Comparison of ENCODE assay signal across 1 cellular context in the genomic region with DNA sequence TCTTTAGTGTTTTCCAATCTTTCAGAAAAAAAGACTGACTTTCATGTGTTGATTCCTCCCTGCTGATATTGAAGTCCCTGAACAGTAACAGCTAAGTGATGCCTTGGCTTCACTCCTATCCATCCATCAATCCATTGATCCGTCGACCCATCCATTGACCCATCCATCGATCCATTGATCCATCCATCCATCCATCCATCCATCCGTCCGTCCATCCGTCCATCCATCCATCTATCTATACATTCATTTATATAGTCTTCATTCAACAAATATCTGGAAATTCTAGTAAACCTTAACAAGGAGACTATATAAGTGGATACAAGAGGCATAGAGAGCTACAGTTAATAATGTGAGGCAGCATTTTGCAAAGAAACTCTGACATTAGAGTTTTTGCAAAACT.
TF ChIP-seq lines count a peak whose summit lies in the region.

No MANE protein-coding gene starts in this region.

TF ChIP-seq in HEK293, 187 proteins besides CTCF, POLR2A, EP300 and RAD21:
- TF ChIP-seq, protein P1, sequence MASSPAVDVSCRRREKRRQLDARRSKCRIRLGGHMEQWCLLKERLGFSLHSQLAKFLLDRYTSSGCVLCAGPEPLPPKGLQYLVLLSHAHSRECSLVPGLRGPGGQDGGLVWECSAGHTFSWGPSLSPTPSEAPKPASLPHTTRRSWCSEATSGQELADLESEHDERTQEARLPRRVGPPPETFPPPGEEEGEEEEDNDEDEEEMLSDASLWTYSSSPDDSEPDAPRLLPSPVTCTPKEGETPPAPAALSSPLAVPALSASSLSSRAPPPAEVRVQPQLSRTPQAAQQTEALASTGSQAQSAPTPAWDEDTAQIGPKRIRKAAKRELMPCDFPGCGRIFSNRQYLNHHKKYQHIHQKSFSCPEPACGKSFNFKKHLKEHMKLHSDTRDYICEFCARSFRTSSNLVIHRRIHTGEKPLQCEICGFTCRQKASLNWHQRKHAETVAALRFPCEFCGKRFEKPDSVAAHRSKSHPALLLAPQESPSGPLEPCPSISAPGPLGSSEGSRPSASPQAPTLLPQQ (tag by site-specific recombination; IDR thresholded peaks at IDR 0.05): no peak
- TF ChIP-seq ZNF391 (tag by site-specific recombination; IDR thresholded peaks at IDR 0.05; ENCODE audit: borderline replicate concordance, low read depth): no peak
- no peak for TF ChIP-seq ZNF121 (tag by site-specific recombination; IDR thresholded peaks at IDR 0.05)
- TF ChIP-seq, protein P2, sequence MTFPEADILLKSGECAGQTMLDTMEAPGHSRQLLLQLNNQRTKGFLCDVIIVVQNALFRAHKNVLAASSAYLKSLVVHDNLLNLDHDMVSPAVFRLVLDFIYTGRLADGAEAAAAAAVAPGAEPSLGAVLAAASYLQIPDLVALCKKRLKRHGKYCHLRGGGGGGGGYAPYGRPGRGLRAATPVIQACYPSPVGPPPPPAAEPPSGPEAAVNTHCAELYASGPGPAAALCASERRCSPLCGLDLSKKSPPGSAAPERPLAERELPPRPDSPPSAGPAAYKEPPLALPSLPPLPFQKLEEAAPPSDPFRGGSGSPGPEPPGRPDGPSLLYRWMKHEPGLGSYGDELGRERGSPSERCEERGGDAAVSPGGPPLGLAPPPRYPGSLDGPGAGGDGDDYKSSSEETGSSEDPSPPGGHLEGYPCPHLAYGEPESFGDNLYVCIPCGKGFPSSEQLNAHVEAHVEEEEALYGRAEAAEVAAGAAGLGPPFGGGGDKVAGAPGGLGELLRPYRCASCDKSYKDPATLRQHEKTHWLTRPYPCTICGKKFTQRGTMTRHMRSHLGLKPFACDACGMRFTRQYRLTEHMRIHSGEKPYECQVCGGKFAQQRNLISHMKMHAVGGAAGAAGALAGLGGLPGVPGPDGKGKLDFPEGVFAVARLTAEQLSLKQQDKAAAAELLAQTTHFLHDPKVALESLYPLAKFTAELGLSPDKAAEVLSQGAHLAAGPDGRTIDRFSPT (tag by site-specific recombination; IDR thresholded peaks at IDR 0.05): no peak
- peak; percentile 87 for TF ChIP-seq ZNF366 (tag by site-specific recombination; conservative IDR thresholded peaks at IDR 0.05)
- no peak for TF ChIP-seq ZNF354C (tag by site-specific recombination; IDR thresholded peaks at IDR 0.05; ENCODE audit: borderline replicate concordance, low read depth)
- peak; percentile 69 for TF ChIP-seq ZBTB17 (tag by site-specific recombination; IDR thresholded peaks at IDR 0.05)
